13 cellular contexts compared by ENCODE assay signal in the genomic region with DNA sequence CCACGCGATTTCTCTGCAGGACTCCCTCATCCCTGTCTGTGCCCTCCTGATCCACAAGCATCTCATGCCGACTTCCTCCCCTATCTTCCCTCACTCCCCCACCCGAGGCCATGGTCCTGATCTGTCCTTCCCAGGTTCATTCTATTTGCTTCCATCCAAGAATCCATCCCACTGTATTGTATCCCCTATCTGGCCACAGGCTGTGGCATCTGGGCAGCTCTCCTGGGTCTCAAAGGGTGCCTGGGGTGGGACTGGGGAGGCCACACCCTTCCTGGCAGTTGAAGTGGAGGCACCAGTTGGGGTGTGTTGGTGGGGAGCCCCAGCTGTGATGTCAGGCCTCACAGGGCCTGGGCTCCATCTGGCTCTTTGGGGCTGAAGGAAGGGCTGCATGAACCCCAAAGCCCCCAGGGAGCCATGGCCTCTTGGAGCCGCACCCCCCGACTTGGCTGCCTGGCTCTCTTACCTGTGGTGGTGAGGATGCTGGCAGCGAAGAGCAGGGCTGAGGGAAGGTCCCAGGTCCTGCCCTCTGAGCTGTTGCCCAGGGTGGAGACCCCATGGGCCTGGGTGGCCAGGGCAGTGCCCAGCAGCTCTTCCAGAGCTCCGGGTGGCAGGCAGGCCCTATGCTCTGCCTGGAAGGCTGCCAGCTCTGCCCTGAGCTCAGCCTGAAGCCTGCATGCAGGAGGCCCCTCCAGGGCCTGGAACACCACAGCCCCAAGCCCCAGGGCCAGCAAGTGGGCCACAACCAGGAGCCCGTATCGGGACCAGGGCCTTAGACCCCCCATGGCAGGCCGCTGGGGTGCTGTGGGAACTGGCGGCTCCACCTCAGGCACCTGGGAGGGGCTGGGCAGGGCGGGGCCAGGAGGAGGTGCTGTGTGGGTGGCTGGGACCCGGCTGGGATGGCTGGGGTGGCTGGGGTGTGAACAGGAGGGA. TPM values are rescaled to one million over a fixed set of nuclear protein-coding genes. Genes with fewer than 3 reads are reported as not detected.
DNase-seq lines count a peak whose midpoint lies in the region; ATAC-seq and TF ChIP-seq lines count a peak whose summit lies in the region.
"Had no signal": no experiment of that assay in that cellular context is flagged by ENCODE, and none has a peak within 500 bp of the region (broad histone marks: within the 10 kb centered on the region; RNA-seq: fewer than 3 reads in every experiment).

A gene with protein sequence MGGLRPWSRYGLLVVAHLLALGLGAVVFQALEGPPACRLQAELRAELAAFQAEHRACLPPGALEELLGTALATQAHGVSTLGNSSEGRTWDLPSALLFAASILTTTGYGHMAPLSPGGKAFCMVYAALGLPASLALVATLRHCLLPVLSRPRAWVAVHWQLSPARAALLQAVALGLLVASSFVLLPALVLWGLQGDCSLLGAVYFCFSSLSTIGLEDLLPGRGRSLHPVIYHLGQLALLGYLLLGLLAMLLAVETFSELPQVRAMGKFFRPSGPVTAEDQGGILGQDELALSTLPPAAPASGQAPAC (minus strand): TSS at position 810 of the 930 bp plus-strand sequence. CDS start 28 bp downstream, at position 782.

- H3K4me3 Mint-ChIP-seq in CD8-positive, alpha-beta T cell = no peak within 1 kb of the TSS
- no peak within 1 kb of the TSS for H3K4me3 Mint-ChIP-seq in activated CD4-positive, alpha-beta memory T cell treated with anti-CD3 and anti-CD28 coated beads for 36 hours
- H3K4me3 Mint-ChIP-seq: endodermal cell had no signal

- no peaks in the 10 kb centered on the region for H3K9me3 Mint-ChIP-seq in CD8-positive, alpha-beta T cell
- H3K9me3 Mint-ChIP-seq in activated CD4-positive, alpha-beta memory T cell treated with anti-CD3 and anti-CD28 coated beads for 36 hours = no peaks in the 10 kb centered on the region
- H3K9me3 Mint-ChIP-seq: endodermal cell had no signal

- ATAC-seq in CD8-positive, alpha-beta T cell = no peak
- peak; percentile 32 for ATAC-seq in mucosa of descending colon

- CTCF ChIA-PET in CD8-positive, alpha-beta T cell (lab: Charles Lee) = interaction anchor here (1.1 to 4.9 kb wide), 15 partner anchors 8 to 215 kb away, joined by 3 to 98 read pairs (median 13); a partner anchor contains a TSS
- CTCF ChIA-PET in activated CD4-positive, alpha-beta memory T cell treated with anti-CD3 and anti-CD28 coated beads for 36 hours (lab: Charles Lee) = interaction anchor here (1.2 to 10.1 kb wide), 6 partner anchors 12 to 55 kb away, joined by 3 to 126 read pairs (median 28); a partner anchor contains a TSS

- POLR2A ChIA-PET in CD8-positive, alpha-beta T cell (lab: Charles Lee) = interaction anchor here (0.5 to 3.6 kb wide), 4 partner anchors 19 to 109 kb away, joined by 3 to 21 read pairs (median 4); a partner anchor contains a TSS
- POLR2A ChIA-PET in activated CD4-positive, alpha-beta memory T cell treated with anti-CD3 and anti-CD28 coated beads for 36 hours (lab: Charles Lee) = interaction anchor here (0.7 to 3.9 kb wide), 6 partner anchors 10 to 22 kb away, joined by 3 to 23 read pairs (median 4); a partner anchor contains a TSS

- DNase-seq in 8988T (peak; percentile 78), mucosa of descending colon (peak in 1 of 3 donors; percentile 63), islet precursor cell (no peak), NCI-H1417 treated with DMSO at 0.1 percent for 48 hours (lab: John Stamatoyannopoulos, UW) (no peak), NCI-H226 (no peak), NCI-H446 treated with DMSO at 0.1 percent for 48 hours (lab: John Stamatoyannopoulos, UW) (no peak)
- no peak for DNase-seq in CD8-positive, alpha-beta T cell
- DNase-seq in activated CD4-positive, alpha-beta memory T cell treated with anti-CD3 and anti-CD28 coated beads for 36 hours = no peak
- DNase-seq: aorta, endodermal cell had no signal

- intact Hi-C loops in CD8-positive, alpha-beta T cell (cut with DNase I, micrococcal nuclease) = no loop called here
- intact Hi-C loops in activated CD4-positive, alpha-beta memory T cell treated with anti-CD3 and anti-CD28 coated beads for 36 hours (cut with micrococcal nuclease) = no loop called here
- intact Hi-C loops in mucosa of descending colon (cut with DNase I, micrococcal nuclease) = loop anchor here in 1 of 2 donors (10.0 kb wide), 1 partner anchor 60 kb away; no protein-coding TSS in a partner anchor

- H3K36me3 ChIP-seq in CD8-positive, alpha-beta T cell (ENCODE audit: insufficient read depth, low read length) = peaks cover 23% of the 10 kb centered on the region
- peaks cover 11% of the 10 kb centered on the region for H3K36me3 ChIP-seq in mucosa of descending colon (ENCODE audit: low read depth)

- H3K27ac Mint-ChIP-seq in CD8-positive, alpha-beta T cell = peak within 1 kb of the TSS; percentile 45
- H3K27ac Mint-ChIP-seq in activated CD4-positive, alpha-beta memory T cell treated with anti-CD3 and anti-CD28 coated beads for 36 hours = peak within 1 kb of the TSS; percentile 24
- H3K27ac Mint-ChIP-seq: endodermal cell had no signal

- no peaks in the 10 kb centered on the region for H3K9me3 ChIP-seq in CD8-positive, alpha-beta T cell (ENCODE audit: low read length)
- no peaks in the 10 kb centered on the region for H3K9me3 ChIP-seq in mucosa of descending colon
- H3K9me3 ChIP-seq: upper lobe of left lung had no signal

- H3K4me1 ChIP-seq in CD8-positive, alpha-beta T cell (ENCODE audit: insufficient read depth, low read length) = peaks cover 8% of the 10 kb centered on the region
- peaks cover 21% of the 10 kb centered on the region for H3K4me1 ChIP-seq in mucosa of descending colon (ENCODE audit: low read depth)

- H3K27me3 Mint-ChIP-seq in CD8-positive, alpha-beta T cell (ENCODE audit: low read depth) = no peaks in the 10 kb centered on the region
- no peaks in the 10 kb centered on the region for H3K27me3 Mint-ChIP-seq in activated CD4-positive, alpha-beta memory T cell treated with anti-CD3 and anti-CD28 coated beads for 36 hours

- no peaks in the 10 kb centered on the region for H3K27me3 ChIP-seq in CD8-positive, alpha-beta T cell (ENCODE audit: insufficient read depth, low read length)
- H3K27me3 ChIP-seq: hepatocyte, upper lobe of left lung had no signal

- no peak within 1 kb of the TSS for H3K4me3 ChIP-seq in CD8-positive, alpha-beta T cell (ENCODE audit: low read depth, low read length)
- H3K4me3 ChIP-seq in mucosa of descending colon = no peak within 1 kb of the TSS
- H3K4me3 ChIP-seq: hepatocyte, upper lobe of left lung had no signal

- peaks cover 34% of the 10 kb centered on the region for H3K36me3 Mint-ChIP-seq in CD8-positive, alpha-beta T cell
- peaks cover 15% of the 10 kb centered on the region for H3K36me3 Mint-ChIP-seq in activated CD4-positive, alpha-beta memory T cell treated with anti-CD3 and anti-CD28 coated beads for 36 hours

- peaks cover 9% of the 10 kb centered on the region for H3K4me1 Mint-ChIP-seq in CD8-positive, alpha-beta T cell (ENCODE audit: low read depth)
- H3K4me1 Mint-ChIP-seq in activated CD4-positive, alpha-beta memory T cell treated with anti-CD3 and anti-CD28 coated beads for 36 hours (ENCODE audit: low read depth) = peaks cover 11% of the 10 kb centered on the region

- H3K27ac ChIP-seq in CD8-positive, alpha-beta T cell (ENCODE audit: low read depth, low read length) = no peak within 1 kb of the TSS
- H3K27ac ChIP-seq: hepatocyte had no signal

- no peak for TF ChIP-seq CTCF in CD8-positive, alpha-beta T cell (IDR thresholded peaks at IDR 0.05)
- TF ChIP-seq CTCF in mucosa of descending colon (IDR thresholded peaks at IDR 0.05) = no peak

RNA-seq across cellular contexts. Expression of the gene that starts here (rescaled TPM):
- total RNA-seq in CD8-positive, alpha-beta T cell = 10 to 100 TPM in 1 of 2 experiments, 1 to 10 TPM in 1; 9.1 to 11.1 TPM
- total RNA-seq in activated CD4-positive, alpha-beta memory T cell treated with anti-CD3 and anti-CD28 coated beads for 36 hours = under 1 TPM; 0.29 to 0.31 TPM
- 1 to 10 TPM in 2 of 3 donors, under 1 TPM in 1; 0.49 to 1.7 (median 1.5) TPM for total RNA-seq in mucosa of descending colon
- total RNA-seq: hepatocyte, NCI-H460 had no signal
